ENCODE assay signal across 22 cellular contexts in the genomic region with DNA sequence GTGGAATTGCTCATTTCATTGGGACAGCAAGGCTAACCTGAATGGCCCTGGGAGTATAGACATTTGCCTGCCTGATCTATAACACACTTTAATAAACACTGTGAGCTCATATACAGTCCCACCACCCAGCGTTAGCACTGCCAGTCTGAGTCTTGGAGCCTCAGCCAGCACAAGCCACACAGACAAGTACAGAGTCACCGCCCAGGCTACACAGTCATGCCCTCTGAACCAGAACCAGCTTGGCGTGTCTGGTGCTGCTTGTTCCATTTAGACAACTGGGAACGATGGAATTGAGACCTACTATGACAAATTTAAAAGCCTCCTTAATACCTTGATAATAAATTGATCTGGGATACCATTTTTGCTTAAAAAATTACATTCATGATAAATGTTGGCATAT.
"Had no signal": no experiment of that assay in that cellular context is flagged by ENCODE, and none has a peak within 500 bp of the region (broad histone marks: within the 10 kb centered on the region; RNA-seq: fewer than 3 reads in every experiment).

No MANE protein-coding gene starts in this region.

- ATAC-seq: HepG2 had no signal

- H3K4me1 ChIP-seq: SJSA1 had no signal

- H3K27me3 ChIP-seq: MG63, SJSA1 had no signal

- H3K4me3 ChIP-seq: MG63, SJSA1, SK-N-MC had no signal

- H3K27ac ChIP-seq: SJSA1, SK-N-MC had no signal

- H3K9me3 ChIP-seq: MG63, SJSA1 had no signal

- DNase-seq: IMR-90, Karpas-422, KG1, MG63, NCI-H1092, NCI-H1105 treated with DMSO at 0.1 percent for 48 hours, NCI-H1417 treated with DMSO at 0.1 percent for 48 hours, NCI-H146, NCI-H1694 treated with DMSO at 0.1 percent for 48 hours, NCI-H1930, NCI-H2081, NCI-H2107, NCI-H2227 treated with DMSO at 0.1 percent for 48 hours, NCI-H524, NCI-H526 treated with DMSO at 0.1 percent for 48 hours, NCI-H748 treated with DMSO at 0.1 percent for 48 hours, Right ventricle myocardium superior, RPMI8226, SIG-M5 had no signal
